ENCODE assay signal across 9 cellular contexts in the genomic region with DNA sequence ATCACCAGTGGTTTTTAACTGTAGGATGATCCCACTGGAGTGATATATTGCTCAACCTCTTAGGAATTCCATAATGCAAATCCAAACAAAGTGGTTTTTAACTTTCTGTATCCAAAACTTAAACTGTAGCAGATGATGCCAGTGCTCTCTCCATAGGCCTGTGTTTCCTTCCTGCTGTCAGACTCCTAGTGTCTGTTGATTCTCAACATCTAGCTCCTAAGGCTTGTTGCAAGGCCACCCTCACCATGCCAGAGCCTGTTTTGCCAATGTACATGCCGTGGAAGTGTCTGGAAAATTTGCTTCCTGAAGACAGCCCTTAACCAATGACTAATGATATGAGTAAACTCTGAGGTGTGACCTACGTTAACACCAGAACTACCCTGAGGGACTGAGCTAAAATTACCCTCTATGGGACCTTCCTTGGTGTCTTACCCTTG. TPM values are rescaled to one million over a fixed set of nuclear protein-coding genes. Genes with fewer than 3 reads are reported as not detected.
DNase-seq lines count a peak whose midpoint lies in the region; ATAC-seq, FAIRE-seq and TF ChIP-seq lines count a peak whose summit lies in the region.
"Had no signal": no experiment of that assay in that cellular context is flagged by ENCODE, and none has a peak within 500 bp of the region (broad histone marks: within the 10 kb centered on the region; RNA-seq: fewer than 3 reads in every experiment).

No MANE protein-coding gene starts in this region.

- H3K36me3 ChIP-seq in osteoblast (ENCODE audit: insufficient read depth, low read length), result peaks cover 17% of the 10 kb centered on the region

- peaks cover 13% of the 10 kb centered on the region for H4K20me1 ChIP-seq in osteoblast (ENCODE audit: insufficient read depth, low read length)

- peaks cover 94% of the 10 kb centered on the region for H3K79me2 ChIP-seq in osteoblast (ENCODE audit: insufficient read depth, low read length)

- peak overlapping the region; percentile 13 for H3K4me2 ChIP-seq in osteoblast (ENCODE audit: insufficient read depth, low read length)

- no peaks in the 10 kb centered on the region for H3K27me3 ChIP-seq in osteoblast (ENCODE audit: insufficient read depth, low read length)

- DNase-seq in ELR (ENCODE audit: low read depth), result peak; percentile 83
- peak; percentile 56 for DNase-seq in RCC 7860 (ENCODE audit: low spot score)
- peak; percentile 66 for DNase-seq in epithelial cell of prostate (ENCODE audit: low read depth, low spot score)
- DNase-seq in osteoblast (ENCODE audit: insufficient read length, low spot score, missing footprints), result no peak
- no peak for DNase-seq in substantia nigra (lab: John Stamatoyannopoulos, UW)
- no peak for DNase-seq in activated T-cell treated with anti-CD3 and anti-CD28 coated beads, Interleukin-2, amount 50 U/mL, for 48 hours
- DNase-seq in NCI-H2081 treated with DMSO at 0.1 percent for 48 hours (lab: John Stamatoyannopoulos, UW), result no peak

- peaks cover 22% of the 10 kb centered on the region for H3K4me1 ChIP-seq in osteoblast (ENCODE audit: insufficient read depth, low read length)

- H3K27ac ChIP-seq in epithelial cell of prostate (peak overlapping the region; percentile 75), osteoblast (ENCODE audit: low read depth, low read length) (peak overlapping the region; percentile 22), substantia nigra (ENCODE audit: low read depth, low read length, poor library complexity, severe bottlenecking) (no peak overlapping the region)

- no peaks in the 10 kb centered on the region for H3K9me3 ChIP-seq in osteoblast (ENCODE audit: low read depth, low read length)

- no peak for ATAC-seq in HG03196 (IDR thresholded peaks at IDR 0.05; ENCODE audit: unreplicated experiment)
- ATAC-seq: activated CD4-positive, CD25-positive, alpha-beta regulatory T cell treated with anti-CD3 and anti-CD28 coated beads, Interleukin-2, amount 50 U/mL, for 24 hours had no signal

- FAIRE-seq in RCC 7860 (lab: Jason Lieb, UNC), result peak; percentile 50

- no peak overlapping the region for H2AFZ ChIP-seq in osteoblast (ENCODE audit: low read length)

- TF ChIP-seq CTCF in osteoblast (IDR thresholded peaks at IDR 0.05; ENCODE audit: extremely low read depth, low read depth, low read length), result no peak

- H3K4me3 ChIP-seq in osteoblast (ENCODE audit: insufficient read depth, low read length), result no peak overlapping the region

RNA-seq across cellular contexts. Expression of gene C1GALT1, which starts 39.3 kb away (rescaled TPM):
- 108 and 137 TPM in 2 replicates for total RNA-seq in osteoblast

Comparison
In these comparisons a context has a peak if more than half of its experiments do, and no peak if none do; other contexts are left out.
1. DNase-seq: peak in ELR (single experiment), RCC 7860 (single experiment) and epithelial cell of prostate (single experiment); none in osteoblast (single experiment), substantia nigra (0 of 49), activated T-cell treated with anti-CD3 and anti-CD28 coated beads, Interleukin-2, amount 50 U/mL, for 48 hours (0 of 2) and NCI-H2081 treated with DMSO at 0.1 percent for 48 hours (single experiment).